In genomic region chr15:71632571-71633195, GRCh38 we compare ENCODE assay signal across 26 cellular contexts.
"Had no signal": no experiment of that assay in that cellular context is flagged by ENCODE, and none has a peak within 500 bp of the region (broad histone marks: within the 10 kb centered on the region; RNA-seq: fewer than 3 reads in every experiment).

No MANE protein-coding gene starts in this region.

- H3K9me3 Mint-ChIP-seq: activated naive CD4-positive, alpha-beta T cell treated with anti-CD3 and anti-CD28 coated beads, Interleukin-2, amount 10 ng/mL, durations not matched to agents 7 days and 5 days; central memory CD8-positive, alpha-beta T cell; naive thymus-derived CD8-positive, alpha-beta T cell; neural progenitor cell had no signal

- H3K4me3 Mint-ChIP-seq: activated naive CD4-positive, alpha-beta T cell treated with anti-CD3 and anti-CD28 coated beads, Interleukin-2, amount 10 ng/mL, durations not matched to agents 7 days and 5 days; central memory CD8-positive, alpha-beta T cell; naive thymus-derived CD8-positive, alpha-beta T cell; neural progenitor cell; T-helper 17 cell had no signal

- H3K9me3 ChIP-seq: esophagus squamous epithelium, right atrium auricular region, testis had no signal

- ATAC-seq: activated CD4-positive, CD25-positive, alpha-beta regulatory T cell treated with anti-CD3 and anti-CD28 coated beads, Interleukin-2, amount 50 U/mL, for 24 hours; naive thymus-derived CD8-positive, alpha-beta T cell; SK-N-SH treated with all-trans-retinoic acid at 6 μM for 48 hours; stimulated activated naive CD8-positive, alpha-beta T cell treated with anti-CD3 and anti-CD28 coated beads, Interleukin-15, Interleukin-2, amounts not matched to agents 100 U/mL and 50 U/mL, for 24 hours; T-helper 17 cell had no signal

- H3K9ac ChIP-seq: neural progenitor cell, parathyroid adenoma had no signal

- H3K4me1 Mint-ChIP-seq: activated naive CD4-positive, alpha-beta T cell treated with anti-CD3 and anti-CD28 coated beads, Interleukin-2, amount 10 ng/mL, durations not matched to agents 7 days and 5 days; central memory CD8-positive, alpha-beta T cell; naive thymus-derived CD8-positive, alpha-beta T cell; T-helper 17 cell had no signal

- H3K4me1 ChIP-seq: parathyroid adenoma, testis had no signal

- H3K79me2 ChIP-seq: parathyroid adenoma had no signal

- H3K27ac Mint-ChIP-seq: activated naive CD4-positive, alpha-beta T cell treated with anti-CD3 and anti-CD28 coated beads, Interleukin-2, amount 10 ng/mL, durations not matched to agents 7 days and 5 days; naive thymus-derived CD8-positive, alpha-beta T cell; T-helper 17 cell had no signal

- H3K36me3 ChIP-seq: neural progenitor cell, right atrium auricular region, WERI-Rb-1 had no signal

- H3K4me3 ChIP-seq: esophagus squamous epithelium, neural progenitor cell, right atrium auricular region, testis had no signal

- H3K27ac ChIP-seq: epithelial cell of prostate, neural progenitor cell, parathyroid adenoma, testis, WERI-Rb-1 had no signal

- DNase-seq: activated CD4-positive, alpha-beta T cell treated with anti-CD3 and anti-CD28 coated beads for 48 hours; activated CD4-positive, alpha-beta T cell treated with anti-CD3 and anti-CD28 coated beads, Interleukin-2, amount 50 U/mL, for 48 hours; activated CD8-positive, alpha-beta memory T cell treated with anti-CD3 and anti-CD28 coated beads for 24 hours; activated gamma-delta T cell; activated naive CD4-positive, alpha-beta T cell treated with anti-CD3 and anti-CD28 coated beads, Interleukin-2, amount 10 ng/mL, durations not matched to agents 7 days and 5 days; amygdala; dermis blood vessel endothelial cell; effector CD4-positive, alpha-beta T cell; esophagus squamous epithelium; foreskin melanocyte; naive thymus-derived CD8-positive, alpha-beta T cell; occipital lobe; stimulated activated CD4-positive, alpha-beta T cell treated with anti-CD3 and anti-CD28 coated beads, Interleukin-4, amount 100 ng/mL, for 1 hour; stimulated activated naive CD8-positive, alpha-beta T cell treated with anti-CD3 and anti-CD28 coated beads, Interleukin-15, Interleukin-2, amounts not matched to agents 100 U/mL and 50 U/mL, for 24 hours; T-helper 17 cell; T1000; testis; trophoblast cell; WERI-Rb-1 had no signal

- H2AFZ ChIP-seq: neural progenitor cell, parathyroid adenoma had no signal

- H3K27me3 ChIP-seq: esophagus squamous epithelium, right atrium auricular region, testis had no signal

- H3K36me3 Mint-ChIP-seq: activated naive CD4-positive, alpha-beta T cell treated with anti-CD3 and anti-CD28 coated beads, Interleukin-2, amount 10 ng/mL, durations not matched to agents 7 days and 5 days; naive thymus-derived CD8-positive, alpha-beta T cell; neural progenitor cell had no signal

- H3K4me2 ChIP-seq: neural progenitor cell had no signal
